ENCODE assay signal across 14 cellular contexts in genomic region chr2:32739679-32740078, GRCh38.
DNase-seq lines count a peak whose midpoint lies in the region; ATAC-seq and TF ChIP-seq lines count a peak whose summit lies in the region.
"Had no signal": no experiment of that assay in that cellular context is flagged by ENCODE, and none has a peak within 500 bp of the region (broad histone marks: within the 10 kb centered on the region; RNA-seq: fewer than 3 reads in every experiment).

No MANE protein-coding gene starts in this region.

- peak overlapping the region; percentile 7 for H3K27ac ChIP-seq in left ventricle myocardium inferior (replicated peaks)
- no peak overlapping the region for H3K27ac ChIP-seq in effector memory CD4-positive, alpha-beta T cell (ENCODE audit: insufficient read depth, low read length, poor library complexity, severe bottlenecking)
- H3K27ac ChIP-seq: BLaER1 treated with 17β-estradiol and CSF1 and Interleukin-3, amounts not matched to agents 10 nM and 100 nM had no signal

- peaks cover 30% of the 10 kb centered on the region for H3K4me1 ChIP-seq in left ventricle myocardium inferior
- no peaks in the 10 kb centered on the region for H3K4me1 ChIP-seq in effector memory CD4-positive, alpha-beta T cell (ENCODE audit: control insufficient read depth, insufficient read depth, low read length, poor library complexity, severe bottlenecking)
- H3K4me1 ChIP-seq: BLaER1 treated with 17β-estradiol and CSF1 and Interleukin-3, amounts not matched to agents 10 nM and 100 nM had no signal

- H3K4me3 ChIP-seq in left ventricle myocardium inferior (no peak overlapping the region), choroid plexus epithelial cell (ENCODE audit: low read depth, low read length) (no peak overlapping the region)
- no peak overlapping the region for H3K4me3 ChIP-seq in effector memory CD4-positive, alpha-beta T cell (ENCODE audit: insufficient read depth, low read depth, low read length, poor library complexity, severe bottlenecking)
- H3K4me3 ChIP-seq: BLaER1 treated with 17β-estradiol and CSF1 and Interleukin-3, amounts not matched to agents 10 nM and 100 nM; HAP-1 had no signal

- intact Hi-C loops in left ventricle myocardium inferior (cut with micrococcal nuclease) (no loop called here), Right ventricle myocardium superior (cut with DNase I) (no loop called here)

- no peak for TF ChIP-seq CTCF in left ventricle myocardium inferior (IDR thresholded peaks at IDR 0.05; ENCODE audit: borderline replicate concordance)
- TF ChIP-seq CTCF in choroid plexus epithelial cell (conservative IDR thresholded peaks at IDR 0.05; ENCODE audit: low read depth, low read length): no peak

- no peaks in the 10 kb centered on the region for H3K27me3 ChIP-seq in left ventricle myocardium inferior (ENCODE audit: low read depth)
- H3K27me3 ChIP-seq in effector memory CD4-positive, alpha-beta T cell (replicated peaks; ENCODE audit: control insufficient read depth, insufficient read depth, low read length, poor library complexity, severe bottlenecking): no peaks in the 10 kb centered on the region
- H3K27me3 ChIP-seq: BLaER1 treated with 17β-estradiol and CSF1 and Interleukin-3, amounts not matched to agents 10 nM and 100 nM had no signal

- ATAC-seq in Right ventricle myocardium superior (ENCODE audit: poor library complexity) (no peak), GM19035 (IDR thresholded peaks at IDR 0.05; ENCODE audit: unreplicated experiment) (no peak), GM19351 (IDR thresholded peaks at IDR 0.05; ENCODE audit: unreplicated experiment) (no peak)

- H3K36me3 ChIP-seq in left ventricle myocardium inferior: peaks cover 15% of the 10 kb centered on the region
- peaks cover 14% of the 10 kb centered on the region for H3K36me3 ChIP-seq in effector memory CD4-positive, alpha-beta T cell (ENCODE audit: control insufficient read depth, insufficient read depth, low read length)

- H3K9me3 ChIP-seq in left ventricle myocardium inferior (replicated peaks): no peaks in the 10 kb centered on the region
- H3K9me3 ChIP-seq in effector memory CD4-positive, alpha-beta T cell (ENCODE audit: control insufficient read depth, low read length): no peaks in the 10 kb centered on the region
- H3K9me3 ChIP-seq: BLaER1 treated with 17β-estradiol and CSF1 and Interleukin-3, amounts not matched to agents 10 nM and 100 nM; HAP-1 had no signal

- no peak for DNase-seq in left ventricle myocardium inferior
- no peak for DNase-seq in Right ventricle myocardium superior
- DNase-seq in LHCN-M2 (ENCODE audit: low read depth): peak; percentile 7
- DNase-seq in choroid plexus epithelial cell (ENCODE audit: low read depth): peak; percentile 29
- DNase-seq in effector memory CD4-positive, alpha-beta T cell: no peak
- DNase-seq: 8988T; ACHN; CD4-positive, CD25-positive, alpha-beta regulatory T cell; DMS53; GOT3 had no signal

Comparison
In these comparisons a context has a peak if more than half of its experiments do, and no peak if none do; other contexts are left out.
1. DNase-seq: peak in LHCN-M2 (single experiment) and choroid plexus epithelial cell (single experiment); none in left ventricle myocardium inferior (single experiment), Right ventricle myocardium superior (single experiment) and effector memory CD4-positive, alpha-beta T cell (0 of 3).